19 cellular contexts compared by ENCODE assay signal in genomic region chr1:183363967-183364366, GRCh38. TPM values are rescaled to one million over a fixed set of nuclear protein-coding genes. Genes with fewer than 3 reads are reported as not detected.
A peak's percentile ranks its signal among the peaks of the same experiment; 100 is the strongest.
DNase-seq lines count a peak whose midpoint lies in the region; ATAC-seq and TF ChIP-seq lines count a peak whose summit lies in the region.
"Had no signal": no experiment of that assay in that cellular context is flagged by ENCODE, and none has a peak within 500 bp of the region (broad histone marks: within the 10 kb centered on the region; RNA-seq: fewer than 3 reads in every experiment).

No MANE protein-coding gene starts in this region.

- DNase-seq in CD14-positive monocyte (ENCODE audit: low spot score): peak; percentile 71
- DNase-seq in MV-4-11 (lab: John Stamatoyannopoulos, UW): peak; percentile 79
- DNase-seq in cardiac fibroblast (ENCODE audit: low read depth in 2 of 2): peak; percentile 61 to 93
- no peak for DNase-seq in lower lobe of right lung
- DNase-seq in NCI-H1694 (lab: John Stamatoyannopoulos, UW): no peak
- no peak for DNase-seq in NCI-H69 (lab: John Stamatoyannopoulos, UW)
- no peak for DNase-seq in EL
- DNase-seq in CD4-positive, alpha-beta T cell: no peak
- DNase-seq: activated B cell treated with CpG ODN at 0.5 μM for 24 hours; CD8-positive, alpha-beta T cell; DMS53; KBM-7; NCI-H1092 treated with DMSO at 0.1 percent for 48 hours; NCI-H510A treated with DMSO at 0.1 percent for 48 hours; SJCRH30 had no signal

- POLR2A ChIA-PET in CD4-positive, alpha-beta T cell (lab: Charles Lee): interaction anchor here (0.5 kb wide), 1 partner anchor 242 kb away, joined by 3 read pairs; no protein-coding TSS in a partner anchor

- TF ChIP-seq CTCF in CD14-positive monocyte (IDR thresholded peaks at IDR 0.05) (no peak), cardiac fibroblast (IDR thresholded peaks at IDR 0.05; ENCODE audit: low read depth, low read length) (no peak), lower lobe of right lung (IDR thresholded peaks at IDR 0.05) (no peak)
- TF ChIP-seq CTCF in CD4-positive, alpha-beta T cell (IDR thresholded peaks at IDR 0.05): no peak

- H3K27me3 Mint-ChIP-seq in CD14-positive monocyte (ENCODE audit: low read depth in 3 of 3): peaks cover 15 to 18% (median 17%) of the 10 kb centered on the region in 3 donors
- H3K27me3 Mint-ChIP-seq in CD4-positive, alpha-beta T cell: peaks cover 29% of the 10 kb centered on the region

- no peaks in the 10 kb centered on the region for H3K4me1 ChIP-seq in lower lobe of right lung
- H3K4me1 ChIP-seq: SJCRH30 had no signal

- H3K27me3 ChIP-seq in lower lobe of right lung (ENCODE audit: low read depth): no peaks in the 10 kb centered on the region
- peaks cover 8% of the 10 kb centered on the region for H3K27me3 ChIP-seq in CD4-positive, alpha-beta T cell (ENCODE audit: control insufficient read depth, insufficient read depth, low read length)
- H3K27me3 ChIP-seq: SJCRH30 had no signal

- H3K4me3 Mint-ChIP-seq in CD14-positive monocyte: no peak overlapping the region
- H3K4me3 Mint-ChIP-seq in CD4-positive, alpha-beta T cell: no peak overlapping the region
- H3K4me3 Mint-ChIP-seq: activated B cell treated with CpG ODN at 0.5 μM for 24 hours; activated naive CD4-positive, alpha-beta T cell treated with anti-CD3 and anti-CD28 coated beads, Interleukin-2, amount 50 U/mL, for 24 hours; CD8-positive, alpha-beta T cell; neural crest cell had no signal

- peaks cover 0 to 3% (median 0%) of the 10 kb centered on the region in 7 donors for H3K9me3 Mint-ChIP-seq in CD14-positive monocyte
- H3K9me3 Mint-ChIP-seq in CD4-positive, alpha-beta T cell: no peaks in the 10 kb centered on the region
- H3K9me3 Mint-ChIP-seq: activated B cell treated with CpG ODN at 0.5 μM for 24 hours; activated naive CD4-positive, alpha-beta T cell treated with anti-CD3 and anti-CD28 coated beads, Interleukin-2, amount 50 U/mL, for 24 hours; CD8-positive, alpha-beta T cell; neural crest cell had no signal

- H3K27ac ChIP-seq in lower lobe of right lung: no peak overlapping the region
- H3K27ac ChIP-seq in CD4-positive, alpha-beta T cell (ENCODE audit: low read depth, low read length): no peak overlapping the region
- H3K27ac ChIP-seq: SJCRH30 had no signal

- H3K36me3 ChIP-seq in lower lobe of right lung: no peaks in the 10 kb centered on the region
- H3K36me3 ChIP-seq: SJCRH30 had no signal

- no peaks in the 10 kb centered on the region for H3K36me3 Mint-ChIP-seq in CD14-positive monocyte
- H3K36me3 Mint-ChIP-seq in CD4-positive, alpha-beta T cell (ENCODE audit: low read depth): no peaks in the 10 kb centered on the region
- H3K36me3 Mint-ChIP-seq: activated naive CD4-positive, alpha-beta T cell treated with anti-CD3 and anti-CD28 coated beads, Interleukin-2, amount 50 U/mL, for 24 hours; CD8-positive, alpha-beta T cell had no signal

- no peak overlapping the region for H3K4me3 ChIP-seq in cardiac fibroblast (replicated peaks in 1 of 2; ENCODE audit: low read depth in 2 of 2, low read length in 2 of 2)
- H3K4me3 ChIP-seq in lower lobe of right lung: no peak overlapping the region
- H3K4me3 ChIP-seq: SJCRH30 had no signal

- H3K4me1 Mint-ChIP-seq in CD14-positive monocyte: peaks cover 33% of the 10 kb centered on the region
- H3K4me1 Mint-ChIP-seq in CD4-positive, alpha-beta T cell (ENCODE audit: low read depth): no peaks in the 10 kb centered on the region
- H3K4me1 Mint-ChIP-seq: activated B cell treated with CpG ODN at 0.5 μM for 24 hours; activated naive CD4-positive, alpha-beta T cell treated with anti-CD3 and anti-CD28 coated beads, Interleukin-2, amount 50 U/mL, for 24 hours had no signal

- CTCF ChIA-PET in CD4-positive, alpha-beta T cell (lab: Charles Lee): no interaction called here

- H3K9me3 ChIP-seq in lower lobe of right lung: no peaks in the 10 kb centered on the region
- no peaks in the 10 kb centered on the region for H3K9me3 ChIP-seq in CD4-positive, alpha-beta T cell (ENCODE audit: control insufficient read depth, low read length)
- H3K9me3 ChIP-seq: SJCRH30 had no signal

- intact Hi-C loops in CD14-positive monocyte (cut with micrococcal nuclease) (loop anchor here in 1 of 2 donors (10.0 kb wide), 1 partner anchor 101 kb away; no protein-coding TSS in a partner anchor), lower lobe of right lung (cut with DNase I) (no loop called here)
- intact Hi-C loops in CD4-positive, alpha-beta T cell (cut with DNase I, micrococcal nuclease): no loop called here

- peak overlapping the region; percentile 89 to 97 (median 94) for H3K27ac Mint-ChIP-seq in CD14-positive monocyte
- no peak overlapping the region for H3K27ac Mint-ChIP-seq in CD4-positive, alpha-beta T cell
- H3K27ac Mint-ChIP-seq: activated B cell treated with CpG ODN at 0.5 μM for 24 hours; activated naive CD4-positive, alpha-beta T cell treated with anti-CD3 and anti-CD28 coated beads, Interleukin-2, amount 50 U/mL, for 24 hours; CD8-positive, alpha-beta T cell had no signal

- ATAC-seq in lower lobe of right lung: peak; percentile 81 to 86
- no peak for ATAC-seq in CD4-positive, alpha-beta T cell (ENCODE audit: poor library complexity)
- ATAC-seq: CD8-positive, alpha-beta T cell had no signal

RNA-seq across cellular contexts. Expression of gene NMNAT2, which starts 54.2 kb away (rescaled TPM):
- polyA plus RNA-seq in CD14-positive monocyte: under 1 TPM in 1 of 2 donors, not detected in 1; 0.22 TPM
- total RNA-seq in lower lobe of right lung: 0.62 TPM
- not detected for total RNA-seq in CD4-positive, alpha-beta T cell
- total RNA-seq: activated B cell treated with CpG ODN at 0.5 μM for 24 hours; activated CD8-positive, alpha-beta memory T cell treated with anti-CD3 and anti-CD28 coated beads for 36 hours; CD8-positive, alpha-beta T cell; OCI-LY7; SJCRH30 had no signal

Comparison
In these comparisons a context has a peak if more than half of its experiments do, and no peak if none do; other contexts are left out.
1. DNase-seq: peak in CD14-positive monocyte (single experiment), MV-4-11 (single experiment) and cardiac fibroblast (2 of 2); none in lower lobe of right lung (single experiment), NCI-H1694 (single experiment), NCI-H69 (single experiment), EL (single experiment) and CD4-positive, alpha-beta T cell (0 of 10).